ENCODE assay signal across 1 cellular context in the genomic region with DNA sequence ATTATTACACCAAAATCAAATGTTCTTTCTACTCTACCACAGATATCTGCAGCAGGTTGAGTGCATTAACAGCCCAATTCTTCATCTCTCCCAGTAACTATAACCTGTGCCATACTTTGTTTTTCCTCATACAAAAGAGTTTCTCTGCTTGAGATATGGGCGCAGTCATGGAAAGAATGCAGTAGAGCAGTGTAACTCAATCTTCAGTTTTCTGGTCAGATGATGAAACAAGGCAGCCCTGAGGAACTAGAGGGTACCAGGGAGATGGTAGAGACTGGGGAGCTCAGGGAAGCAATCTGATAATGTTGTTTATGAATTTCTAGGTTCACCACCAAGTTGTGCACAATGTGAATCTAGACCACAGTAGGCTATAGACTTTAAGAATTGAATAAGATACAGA.
TF ChIP-seq lines count a peak whose summit lies in the region.

No MANE protein-coding gene starts in this region.

TF ChIP-seq in IMR-90, 13 proteins besides CTCF, POLR2A, EP300 and RAD21 (continued from another document):
- TF ChIP-seq MXI1 (IDR thresholded peaks at IDR 0.05; ENCODE audit: borderline replicate concordance, low read depth, low read length) (no peak), BHLHE40 (IDR thresholded peaks at IDR 0.05; ENCODE audit: low read depth, low read length) (no peak), NFE2L2 (IDR thresholded peaks at IDR 0.05; ENCODE audit: low read depth, low read length) (no peak), MAFK (IDR thresholded peaks at IDR 0.05; ENCODE audit: low read depth, low read length) (no peak)
- TF ChIP-seq, protein P1, sequence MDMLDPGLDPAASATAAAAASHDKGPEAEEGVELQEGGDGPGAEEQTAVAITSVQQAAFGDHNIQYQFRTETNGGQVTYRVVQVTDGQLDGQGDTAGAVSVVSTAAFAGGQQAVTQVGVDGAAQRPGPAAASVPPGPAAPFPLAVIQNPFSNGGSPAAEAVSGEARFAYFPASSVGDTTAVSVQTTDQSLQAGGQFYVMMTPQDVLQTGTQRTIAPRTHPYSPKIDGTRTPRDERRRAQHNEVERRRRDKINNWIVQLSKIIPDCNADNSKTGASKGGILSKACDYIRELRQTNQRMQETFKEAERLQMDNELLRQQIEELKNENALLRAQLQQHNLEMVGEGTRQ (IDR thresholded peaks at IDR 0.05; ENCODE audit: low read depth, low read length) = no peak
TF ChIP-seq in IMR-90: peak in this region for 0.
